8 cellular contexts compared by ENCODE assay signal in genomic region chr19:22261596-22261995, GRCh38. TPM values are rescaled to one million over a fixed set of nuclear protein-coding genes. Genes with fewer than 3 reads are reported as not detected.
"Had no signal": no experiment of that assay in that cellular context is flagged by ENCODE, and none has a peak within 500 bp of the region (broad histone marks: within the 10 kb centered on the region; RNA-seq: fewer than 3 reads in every experiment).

No MANE protein-coding gene starts in this region.

- H3K4me3 Mint-ChIP-seq: HFFc6 had no signal

- H3K4me3 ChIP-seq: GM23248, HAP-1 had no signal

- H3K36me3 ChIP-seq: HAP-1 had no signal

- H3K27ac Mint-ChIP-seq: HFFc6 had no signal

- DNase-seq: GM23248, GOT3, H7, HFFc6, IMR-90 had no signal

- ATAC-seq: HCT116 had no signal

- H3K4me1 ChIP-seq: HAP-1 had no signal

- H3K27ac ChIP-seq: GM23248 had no signal

- H3K9me3 ChIP-seq: HAP-1 had no signal

- H2AFZ ChIP-seq: GM23248 had no signal

RNA-seq across cellular contexts. Expression of gene ZNF729, which starts 24.6 kb away (rescaled TPM):
- total RNA-seq: GM23248, H7, HFFc6, HT-29, IMR-90 had no signal
